Comparison of ENCODE assay signal across 26 cellular contexts in the genomic region with DNA sequence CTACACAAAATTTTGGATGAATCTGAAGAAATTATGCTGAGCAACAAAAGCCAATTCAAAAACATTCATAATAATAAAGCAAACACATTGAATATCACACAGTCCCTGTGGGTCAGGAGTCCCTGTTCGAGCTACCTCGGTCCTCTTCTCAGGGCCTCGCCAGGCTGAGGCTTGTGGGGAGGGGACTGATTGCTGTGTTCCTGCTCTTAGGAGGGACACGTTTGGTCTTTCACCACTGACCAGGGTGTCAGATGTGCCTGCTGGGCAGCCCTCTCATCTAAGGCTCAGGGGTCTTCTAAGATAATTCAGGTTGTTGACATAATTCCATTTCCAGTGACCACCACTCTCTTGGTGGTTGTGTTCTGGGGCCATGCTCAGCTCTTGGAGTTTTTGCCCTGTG.
"Had no signal": no experiment of that assay in that cellular context is flagged by ENCODE, and none has a peak within 500 bp of the region (broad histone marks: within the 10 kb centered on the region; RNA-seq: fewer than 3 reads in every experiment).

No MANE protein-coding gene starts in this region.

- ATAC-seq: mucosa of descending colon; naive thymus-derived CD4-positive, alpha-beta T cell; pancreas; right cardiac atrium; stimulated activated naive B cell treated with anti-CD40 and anti-IgM and Interleukin-4, amounts not matched to agents 10 μg/mL and 1 μg/mL and 100 μg/mL, for 72 hours; stimulated activated naive CD8-positive, alpha-beta T cell treated with anti-CD3 and anti-CD28 coated beads, Interleukin-15, Interleukin-2, amounts not matched to agents 100 U/mL and 50 U/mL, for 24 hours had no signal

- H3K9me3 ChIP-seq: pancreas, prostate gland, testis, thyroid gland, transverse colon, uterus had no signal

- H3K4me3 Mint-ChIP-seq: immature natural killer cell; naive thymus-derived CD4-positive, alpha-beta T cell; natural killer cell treated with Interleukin-12 subunit alpha and Interleukin-12 subunit beta and Interleukin-15 and Interleukin-18, amount 100 ng/mL, for 72 hours; stimulated activated naive B cell treated with anti-CD40 and anti-IgM and Interleukin-4, amounts not matched to agents 10 μg/mL and 1 μg/mL and 100 μg/mL, for 72 hours had no signal

- H3K36me3 ChIP-seq: left ventricle myocardium inferior, pancreas, prostate gland, stomach, thyroid gland, transverse colon, uterus had no signal

- H3K27me3 ChIP-seq: pancreas, stomach, testis, thyroid gland, transverse colon, uterus had no signal

- H3K27ac Mint-ChIP-seq: immature natural killer cell; naive thymus-derived CD4-positive, alpha-beta T cell; natural killer cell treated with Interleukin-12 subunit alpha and Interleukin-12 subunit beta and Interleukin-15 and Interleukin-18, amount 100 ng/mL, for 72 hours; stimulated activated naive B cell treated with anti-CD40 and anti-IgM and Interleukin-4, amounts not matched to agents 10 μg/mL and 1 μg/mL and 100 μg/mL, for 72 hours had no signal

- DNase-seq: hypothalamus; immature natural killer cell; left ventricle myocardium inferior; mesendoderm; midbrain; mucosa of descending colon; naive thymus-derived CD4-positive, alpha-beta T cell; nucleus accumbens; pancreas; retina; right cardiac atrium; stimulated activated CD4-positive, alpha-beta T cell treated with anti-CD3 and anti-CD28 coated beads, Interleukin-12 subunit alpha, Interleukin-12 subunit beta, amount 100 ng/mL, for 4 hours; stimulated activated CD4-positive, alpha-beta T cell treated with anti-CD3 and anti-CD28 coated beads, Interleukin-15, amount 100 ng/mL, for 24 hours; stimulated activated CD4-positive, alpha-beta T cell treated with anti-CD3 and anti-CD28 coated beads, Interleukin-2, amount 100 ng/mL, for 24 hours; stimulated activated CD4-positive, alpha-beta T cell treated with anti-CD3 and anti-CD28 coated beads, Interleukin-4, amount 100 ng/mL, for 1 hour; stimulated activated naive B cell treated with anti-CD40 and anti-IgM and Interleukin-4, amounts not matched to agents 10 μg/mL and 1 μg/mL and 100 μg/mL, for 72 hours; stimulated activated naive CD8-positive, alpha-beta T cell treated with anti-CD3 and anti-CD28 coated beads, Interleukin-15, Interleukin-2, amounts not matched to agents 100 U/mL and 50 U/mL, for 24 hours; stomach; testis; thyroid gland; transverse colon; uterus had no signal

- H3K27ac ChIP-seq: left ventricle myocardium inferior, pancreas, prostate gland, stomach, testis, thyroid gland, transverse colon, uterus had no signal

- H3K4me3 ChIP-seq: left ventricle myocardium inferior, lung, mucosa of descending colon, pancreas, prostate gland, smooth muscle cell, stomach, testis, thyroid gland, transverse colon, uterus had no signal

- H3K4me1 ChIP-seq: left ventricle myocardium inferior, pancreas, prostate gland, stomach, testis, thyroid gland, transverse colon, uterus had no signal

- H3K9me3 Mint-ChIP-seq: natural killer cell treated with Interleukin-12 subunit alpha and Interleukin-12 subunit beta and Interleukin-15 and Interleukin-18, amount 100 ng/mL, for 72 hours had no signal

- H3K4me1 Mint-ChIP-seq: immature natural killer cell; stimulated activated naive B cell treated with anti-CD40 and anti-IgM and Interleukin-4, amounts not matched to agents 10 μg/mL and 1 μg/mL and 100 μg/mL, for 72 hours had no signal

- H3K36me3 Mint-ChIP-seq: immature natural killer cell; naive thymus-derived CD4-positive, alpha-beta T cell; natural killer cell treated with Interleukin-12 subunit alpha and Interleukin-12 subunit beta and Interleukin-15 and Interleukin-18, amount 100 ng/mL, for 72 hours; stimulated activated naive B cell treated with anti-CD40 and anti-IgM and Interleukin-4, amounts not matched to agents 10 μg/mL and 1 μg/mL and 100 μg/mL, for 72 hours had no signal
